In the genomic region with DNA sequence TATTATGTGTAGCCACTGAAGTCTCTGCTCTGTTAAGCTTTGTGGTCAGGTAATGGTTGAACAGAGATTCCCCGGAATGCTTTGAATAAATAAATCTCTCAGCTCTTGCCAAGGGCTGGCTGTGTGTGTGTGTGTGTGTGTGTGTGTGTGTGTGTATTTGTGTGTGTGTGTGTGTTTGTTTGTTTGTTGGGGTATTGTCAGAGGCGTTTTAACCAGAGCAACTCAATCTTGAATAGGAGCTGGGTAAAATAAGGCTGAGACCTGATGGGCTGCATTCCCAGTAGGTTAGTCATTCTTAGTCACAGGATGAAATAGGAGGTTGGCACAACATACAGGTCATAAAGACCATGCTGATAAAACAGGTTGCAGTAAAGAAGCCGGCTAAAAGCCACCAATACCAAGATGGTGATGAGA, we compare ENCODE assay signal across 11 cellular contexts.
DNase-seq lines count a peak whose midpoint lies in the region; ATAC-seq and TF ChIP-seq lines count a peak whose summit lies in the region.
"Had no signal": no experiment of that assay in that cellular context is flagged by ENCODE, and none has a peak within 500 bp of the region (broad histone marks: within the 10 kb centered on the region; RNA-seq: fewer than 3 reads in every experiment).

No MANE protein-coding gene starts in this region.

- 62 to 68% methylated on average over 3 of the region's 3 CpGs for WGBS in GM23248 (ENCODE audit: low coverage in 1 of 2, low lambda C conversion rate in 2 of 2, missing lambda C conversion rate in 2 of 2), 2 experiments

- H3K36me3 ChIP-seq in GM23248 (ENCODE audit: low read depth) = no peaks in the 10 kb centered on the region
- peaks cover 8% of the 10 kb centered on the region; the same call in 1 of the 2 replicates for H3K36me3 ChIP-seq in PC-3 (ENCODE audit: low read depth, low read length)
- H3K36me3 ChIP-seq: heart left ventricle had no signal

- H4K20me1 ChIP-seq in GM23248 (ENCODE audit: insufficient read depth) = no peaks in the 10 kb centered on the region
- H4K20me1 ChIP-seq in PC-3 (ENCODE audit: low read length) = no peaks in the 10 kb centered on the region

- H3K4me3 ChIP-seq in GM23248 (no peak overlapping the region), PC-3 (ENCODE audit: low read length) (no peak overlapping the region), epithelial cell of proximal tubule (ENCODE audit: low read depth, low read length) (no peak overlapping the region)
- H3K4me3 ChIP-seq: heart left ventricle had no signal

- BruUV-seq in PC-3 (replicated peaks; lab: Mats Ljungman, UMichigan) = no TSS peak

- no peaks in the 10 kb centered on the region; the same call in 1 of the 2 replicates for H3F3A ChIP-seq in GM23248 (ENCODE audit: insufficient read depth)
- H3F3A ChIP-seq in PC-3 (ENCODE audit: low read length, unreplicated experiment) = peaks cover 14% of the 10 kb centered on the region

- CTCF ChIA-PET in PC-3 (lab: Charles Lee) = interaction anchor here (0.6 kb wide), 1 partner anchor 90 kb away, joined by 3 read pairs; no protein-coding TSS in a partner anchor

- intact Hi-C loops in PC-3 (cut with micrococcal nuclease) = loop anchor here (2.0 kb wide), 3 partner anchors 23 to 75 kb away; no protein-coding TSS in a partner anchor

- no peaks in the 10 kb centered on the region for H3K9me2 ChIP-seq in GM23248 (ENCODE audit: insufficient read depth)
- H3K9me2 ChIP-seq in PC-3 (replicated peaks; ENCODE audit: low read length) = no peaks in the 10 kb centered on the region

- H3K27ac ChIP-seq in GM23248 (no peak overlapping the region), PC-3 (ENCODE audit: low read length) (peak overlapping the region; percentile 40; the same call in 1 of the 2 replicates)
- H3K27ac ChIP-seq: heart left ventricle, VCaP had no signal

- H3K79me2 ChIP-seq in GM23248 (ENCODE audit: insufficient read depth) = no peaks in the 10 kb centered on the region
- no peaks in the 10 kb centered on the region for H3K79me2 ChIP-seq in PC-3 (ENCODE audit: low read length)

- H3K4me1 ChIP-seq in GM23248 (ENCODE audit: insufficient read depth) (peaks cover 7% of the 10 kb centered on the region; the same call in 1 of the 2 replicates), PC-3 (ENCODE audit: insufficient read depth, low read length) (peaks cover 13% of the 10 kb centered on the region)
- H3K4me1 ChIP-seq: heart left ventricle had no signal

- peak; percentile 31 for DNase-seq in GM23248
- peak; percentile 96 for DNase-seq in PC-3
- DNase-seq in epithelial cell of proximal tubule (ENCODE audit: low read depth) = peak; percentile 36
- peak; percentile 89 for DNase-seq in renal cortical epithelial cell (ENCODE audit: low read depth)
- DNase-seq in NCI-H748 treated with DMSO at 0.1 percent for 48 hours (lab: John Stamatoyannopoulos, UW) = no peak
- DNase-seq in medulla oblongata (ENCODE audit: extremely low spot score) = no peak
- no peak for DNase-seq in SHP77 (lab: John Stamatoyannopoulos, UW)
- DNase-seq: heart left ventricle, right cardiac atrium had no signal

- POLR2A ChIA-PET in PC-3 (lab: Charles Lee; ENCODE audit: unreplicated experiment) = interaction anchor here (0.6 kb wide), 2 partner anchors 568 to 1817 kb away, joined by 4 to 12 read pairs; no protein-coding TSS in a partner anchor

- no peak overlapping the region for H2AFZ ChIP-seq in GM23248
- H2AFZ ChIP-seq in PC-3 (ENCODE audit: low read length) = no peak overlapping the region

- H3K9ac ChIP-seq in GM23248 = no peak overlapping the region
- no peak overlapping the region for H3K9ac ChIP-seq in PC-3 (ENCODE audit: low read length)

- no peak for TF ChIP-seq CTCF in PC-3 (conservative IDR thresholded peaks at IDR 0.05; ENCODE audit: low read depth, low read length)
- TF ChIP-seq CTCF in epithelial cell of proximal tubule (conservative IDR thresholded peaks at IDR 0.05; ENCODE audit: low read depth, low read length) = no peak

- H3K4me2 ChIP-seq in GM23248 (ENCODE audit: unreplicated experiment) (no peak overlapping the region), PC-3 (ENCODE audit: low read length) (peak overlapping the region; percentile 29; the same call in 1 of the 2 replicates)

- in situ Hi-C loops in GM23248 (cut with MboI) = no loop called here

- peak; percentile 82 for ATAC-seq in PC-3
- ATAC-seq in HG03025 (IDR thresholded peaks at IDR 0.05; ENCODE audit: low FRiP score, unreplicated experiment) = no peak
- ATAC-seq: heart left ventricle, right cardiac atrium had no signal

- H3K9me3 ChIP-seq in GM23248 (ENCODE audit: low read depth) = no peaks in the 10 kb centered on the region
- peaks cover 14% of the 10 kb centered on the region; the same call in 1 of the 2 replicates for H3K9me3 ChIP-seq in PC-3 (ENCODE audit: low read length)
- H3K9me3 ChIP-seq: heart left ventricle had no signal

- H3K27me3 ChIP-seq in GM23248 (replicated peaks; ENCODE audit: insufficient read depth) (no peaks in the 10 kb centered on the region), PC-3 (ENCODE audit: low read length) (no peaks in the 10 kb centered on the region)
- H3K27me3 ChIP-seq: heart left ventricle had no signal

Comparison
In these comparisons a context has a peak if more than half of its experiments do, and no peak if none do; other contexts are left out.
1. DNase-seq: peak in GM23248 (single experiment), PC-3 (single experiment), epithelial cell of proximal tubule (single experiment) and renal cortical epithelial cell (single experiment); none in NCI-H748 treated with DMSO at 0.1 percent for 48 hours (single experiment), medulla oblongata (single experiment) and SHP77 (0 of 2).